ENCODE assay signal across 1 cellular context in the genomic region with DNA sequence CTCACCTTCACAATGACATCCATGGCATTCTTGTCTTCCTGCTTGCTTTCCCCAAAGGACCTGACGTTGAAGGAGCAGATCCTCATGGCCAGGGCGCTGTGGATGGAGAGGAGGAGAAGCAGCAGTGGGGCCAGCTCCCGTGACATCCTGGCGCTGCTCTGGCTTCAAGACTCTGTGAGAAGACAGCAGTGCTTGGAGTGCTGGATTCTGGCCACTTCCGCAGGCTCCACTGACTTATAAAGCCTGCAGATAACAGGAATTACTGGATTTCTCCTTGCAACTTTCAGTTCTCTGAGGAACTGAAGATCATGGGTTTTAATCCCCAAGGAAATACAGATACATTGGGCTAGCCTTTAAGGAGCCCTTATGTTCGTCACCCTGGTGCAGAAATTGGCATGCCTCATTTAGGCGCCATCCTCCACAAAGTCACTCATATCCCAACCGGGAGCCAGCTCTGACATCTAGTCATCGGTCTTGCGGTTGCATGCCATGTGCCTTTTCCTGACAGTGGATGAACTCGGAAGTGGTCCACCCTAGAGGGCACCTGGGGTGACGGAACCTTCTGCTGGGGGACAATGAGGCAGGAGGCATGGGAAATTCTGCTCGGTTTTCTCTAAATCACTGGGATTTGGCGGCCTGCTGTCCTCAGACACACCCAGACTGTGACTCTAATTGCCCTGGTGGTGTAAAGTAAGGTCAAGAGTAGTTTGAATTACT.
TF ChIP-seq lines count a peak whose summit lies in the region.

A gene with protein sequence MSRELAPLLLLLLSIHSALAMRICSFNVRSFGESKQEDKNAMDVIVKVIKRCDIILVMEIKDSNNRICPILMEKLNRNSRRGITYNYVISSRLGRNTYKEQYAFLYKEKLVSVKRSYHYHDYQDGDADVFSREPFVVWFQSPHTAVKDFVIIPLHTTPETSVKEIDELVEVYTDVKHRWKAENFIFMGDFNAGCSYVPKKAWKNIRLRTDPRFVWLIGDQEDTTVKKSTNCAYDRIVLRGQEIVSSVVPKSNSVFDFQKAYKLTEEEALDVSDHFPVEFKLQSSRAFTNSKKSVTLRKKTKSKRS (minus strand): TSS at position 212 of the 717 bp plus-strand sequence. CDS start 66 bp downstream, at position 146.

TF ChIP-seq in endothelial cell of umbilical vein, 7 proteins besides CTCF, POLR2A, EP300 and RAD21:
- TF ChIP-seq MYC (IDR thresholded peaks at IDR 0.05; ENCODE audit: low read depth, low read length) = no peak
- TF ChIP-seq JUN (IDR thresholded peaks at IDR 0.05; ENCODE audit: borderline replicate concordance, insufficient read depth, insufficient read length, low read depth) = no peak
- TF ChIP-seq FOS (IDR thresholded peaks at IDR 0.05; ENCODE audit: borderline replicate concordance, insufficient read depth, low read length) = no peak
- TF ChIP-seq, protein P1, sequence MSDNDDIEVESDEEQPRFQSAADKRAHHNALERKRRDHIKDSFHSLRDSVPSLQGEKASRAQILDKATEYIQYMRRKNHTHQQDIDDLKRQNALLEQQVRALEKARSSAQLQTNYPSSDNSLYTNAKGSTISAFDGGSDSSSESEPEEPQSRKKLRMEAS (IDR thresholded peaks at IDR 0.05; ENCODE audit: insufficient read depth, insufficient read length) = no peak
- TF ChIP-seq GATA2 (IDR thresholded peaks at IDR 0.05; ENCODE audit: insufficient read depth, insufficient read length, low read depth, low read length) = no peak
- TF ChIP-seq EZH2 (IDR thresholded peaks at IDR 0.05; ENCODE audit: borderline replicate concordance, low read depth, low read length, severe bottlenecking) = no peak
- TF ChIP-seq POLR2AphosphoS5 (IDR thresholded peaks at IDR 0.05; ENCODE audit: insufficient read depth, low read depth, low read length) = no peak
